In genomic region chr5:102770803-102771202, GRCh38 we compare ENCODE assay signal across 21 cellular contexts.
"Had no signal": no experiment of that assay in that cellular context is flagged by ENCODE, and none has a peak within 500 bp of the region (broad histone marks: within the 10 kb centered on the region; RNA-seq: fewer than 3 reads in every experiment).

No MANE protein-coding gene starts in this region.

- H3K27me3 ChIP-seq: adrenal gland, heart right ventricle, ovary, stomach, transverse colon had no signal

- DNase-seq: activated CD4-positive, alpha-beta T cell treated with anti-CD3 and anti-CD28 coated beads for 1 hour; activated CD4-positive, alpha-beta T cell treated with anti-CD3 and anti-CD28 coated beads, Interleukin-2, amount 50 U/mL, for 4 hours; activated gamma-delta T cell treated with Interleukin-2 at 50 U/mL for 16 hours; adrenal gland; cerebellar nuclear complex; endodermal cell; heart right ventricle; left colon; lower lobe of right lung; mesendoderm; naive B cell; ovary; psoas muscle; right cardiac atrium; stimulated activated CD4-positive, alpha-beta T cell treated with anti-CD3 and anti-CD28 coated beads, Interleukin-12 subunit alpha, Interleukin-12 subunit beta, amount 100 ng/mL, for 4 hours; stimulated activated CD4-positive, alpha-beta T cell treated with anti-CD3 and anti-CD28 coated beads, Interleukin-4, amount 100 ng/mL, for 4 hours; stomach; T-helper 9 cell; transverse colon had no signal

- H3K27me3 Mint-ChIP-seq: activated naive CD4-positive, alpha-beta T cell treated with anti-CD3 and anti-CD28 coated beads, Interleukin-2, amount 50 U/mL, for 24 hours; naive B cell had no signal

- H3K27ac Mint-ChIP-seq: endodermal cell had no signal

- H3K4me1 Mint-ChIP-seq: naive B cell had no signal

- H3K9me3 ChIP-seq: adrenal gland, lower lobe of right lung, ovary, psoas muscle, stomach, transverse colon had no signal

- H3K9me3 Mint-ChIP-seq: activated naive CD4-positive, alpha-beta T cell treated with anti-CD3 and anti-CD28 coated beads, Interleukin-2, amount 50 U/mL, for 24 hours; endodermal cell had no signal

- H3K36me3 Mint-ChIP-seq: naive B cell had no signal

- H3K4me3 Mint-ChIP-seq: endodermal cell, naive B cell had no signal

- ATAC-seq: left colon, psoas muscle had no signal

- H3K4me3 ChIP-seq: adrenal gland, heart right ventricle, lower lobe of right lung, ovary, psoas muscle, stomach, transverse colon had no signal

- H3K36me3 ChIP-seq: adrenal gland, heart right ventricle, lower lobe of right lung, ovary, stomach, transverse colon had no signal

- H3K27ac ChIP-seq: epithelial cell of prostate, lower lobe of right lung, ovary had no signal
